Comparison of ENCODE assay signal across 16 cellular contexts in the genomic region with DNA sequence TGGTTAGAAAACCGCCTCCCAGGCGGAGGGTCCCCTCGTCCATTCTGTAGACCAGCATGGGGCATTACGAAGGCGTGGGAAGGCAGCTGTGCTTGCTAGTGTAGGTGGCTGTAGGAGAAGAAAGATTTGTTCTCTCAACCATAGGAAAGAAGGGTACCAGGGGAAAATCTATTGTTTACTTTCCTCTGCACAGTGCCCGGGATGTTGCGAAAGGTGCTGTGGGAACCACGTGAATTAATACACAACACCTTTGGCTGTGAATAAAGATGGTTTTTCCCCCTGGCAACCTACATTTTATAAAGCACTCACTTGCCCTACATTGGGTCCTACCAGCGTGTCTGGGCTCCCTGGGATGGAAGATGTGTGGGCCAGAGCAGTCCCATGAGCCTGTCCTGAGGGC.
"Had no signal": no experiment of that assay in that cellular context is flagged by ENCODE, and none has a peak within 500 bp of the region (broad histone marks: within the 10 kb centered on the region; RNA-seq: fewer than 3 reads in every experiment).

No MANE protein-coding gene starts in this region.

- DNase-seq: activated CD4-positive, alpha-beta T cell treated with anti-CD3 and anti-CD28 coated beads, Interleukin-2, amount 10 ng/mL, durations not matched to agents 7 days and 5 days; activated CD4-positive, CD25-positive, alpha-beta regulatory T cell; activated CD8-positive, alpha-beta memory T cell treated with anti-CD3 and anti-CD28 coated beads, Interleukin-2, amount 50 U/mL, for 48 hours; activated gamma-delta T cell treated with Interleukin-2 at 50 U/mL for 16 hours; activated naive CD8-positive, alpha-beta T cell treated with anti-CD3 and anti-CD28 coated beads for 36 hours; activated T-cell treated with anti-CD3 and anti-CD28 coated beads, Interleukin-2, amount 50 U/mL, for 72 hours; erythroblast; mesendoderm; nephron progenitor cell; stimulated activated naive B cell treated with anti-CD40 and anti-IgM and Interleukin-4, amounts not matched to agents 10 μg/mL and 1 μg/mL and 100 μg/mL, for 72 hours; thyroid gland had no signal

- H3K4me2 ChIP-seq: hepatocyte had no signal

- H3K27me3 Mint-ChIP-seq: activated CD4-positive, alpha-beta T cell treated with anti-CD3 and anti-CD28 coated beads, Interleukin-2, amount 10 ng/mL, durations not matched to agents 7 days and 5 days; activated naive CD8-positive, alpha-beta T cell treated with anti-CD3 and anti-CD28 coated beads for 36 hours; stimulated activated naive B cell treated with anti-CD40 and anti-IgM and Interleukin-4, amounts not matched to agents 10 μg/mL and 1 μg/mL and 100 μg/mL, for 72 hours had no signal

- H3K4me1 Mint-ChIP-seq: activated CD4-positive, alpha-beta T cell treated with anti-CD3 and anti-CD28 coated beads, Interleukin-2, amount 10 ng/mL, durations not matched to agents 7 days and 5 days; activated naive CD8-positive, alpha-beta T cell treated with anti-CD3 and anti-CD28 coated beads for 36 hours; stimulated activated naive B cell treated with anti-CD40 and anti-IgM and Interleukin-4, amounts not matched to agents 10 μg/mL and 1 μg/mL and 100 μg/mL, for 72 hours had no signal

- H2AFZ ChIP-seq: hepatocyte had no signal

- H3K27me3 ChIP-seq: hepatocyte, thyroid gland had no signal

- H3K27ac ChIP-seq: hepatocyte, thyroid gland had no signal

- H3K4me3 Mint-ChIP-seq: activated CD4-positive, alpha-beta T cell treated with anti-CD3 and anti-CD28 coated beads, Interleukin-2, amount 10 ng/mL, durations not matched to agents 7 days and 5 days; activated naive CD8-positive, alpha-beta T cell treated with anti-CD3 and anti-CD28 coated beads for 36 hours; activated T-cell treated with anti-CD3 and anti-CD28 coated beads, Interleukin-2, amount 50 U/mL, for 72 hours; nephron progenitor cell; stimulated activated naive B cell treated with anti-CD40 and anti-IgM and Interleukin-4, amounts not matched to agents 10 μg/mL and 1 μg/mL and 100 μg/mL, for 72 hours; T-helper 2 cell treated with Interferon-gamma antibody and Interleukin-4, amounts not matched to agents 5 μg/mL and 100 μg/mL, for 36 hours had no signal

- H3K4me3 ChIP-seq: hepatocyte, thyroid gland had no signal

- H3K9me3 Mint-ChIP-seq: activated CD4-positive, alpha-beta T cell treated with anti-CD3 and anti-CD28 coated beads, Interleukin-2, amount 10 ng/mL, durations not matched to agents 7 days and 5 days; activated naive CD8-positive, alpha-beta T cell treated with anti-CD3 and anti-CD28 coated beads for 36 hours; activated T-cell treated with anti-CD3 and anti-CD28 coated beads, Interleukin-2, amount 50 U/mL, for 72 hours; nephron progenitor cell; T-helper 2 cell treated with Interferon-gamma antibody and Interleukin-4, amounts not matched to agents 5 μg/mL and 100 μg/mL, for 36 hours had no signal

- H3K9me3 ChIP-seq: thyroid gland had no signal

- H3K4me1 ChIP-seq: thyroid gland had no signal

- FAIRE-seq: bronchial epithelial cell, keratinocyte, urothelium cell line had no signal

- H3K36me3 Mint-ChIP-seq: activated naive CD8-positive, alpha-beta T cell treated with anti-CD3 and anti-CD28 coated beads for 36 hours; stimulated activated naive B cell treated with anti-CD40 and anti-IgM and Interleukin-4, amounts not matched to agents 10 μg/mL and 1 μg/mL and 100 μg/mL, for 72 hours had no signal

- ATAC-seq: activated T-cell treated with anti-CD3 and anti-CD28 coated beads, Interleukin-2, amount 50 U/mL, for 72 hours; stimulated activated naive B cell treated with anti-CD40 and anti-IgM and Interleukin-4, amounts not matched to agents 10 μg/mL and 1 μg/mL and 100 μg/mL, for 72 hours had no signal

- H3K27ac Mint-ChIP-seq: activated CD4-positive, alpha-beta T cell treated with anti-CD3 and anti-CD28 coated beads, Interleukin-2, amount 10 ng/mL, durations not matched to agents 7 days and 5 days; activated naive CD8-positive, alpha-beta T cell treated with anti-CD3 and anti-CD28 coated beads for 36 hours; activated T-cell treated with anti-CD3 and anti-CD28 coated beads, Interleukin-2, amount 50 U/mL, for 72 hours; stimulated activated naive B cell treated with anti-CD40 and anti-IgM and Interleukin-4, amounts not matched to agents 10 μg/mL and 1 μg/mL and 100 μg/mL, for 72 hours; T-helper 2 cell treated with Interferon-gamma antibody and Interleukin-4, amounts not matched to agents 5 μg/mL and 100 μg/mL, for 36 hours had no signal
